1 cellular context compared by ENCODE assay signal in genomic region chr20:1844723-1845523, GRCh38.
TF ChIP-seq lines count a peak whose summit lies in the region.

No MANE protein-coding gene starts in this region.

TF ChIP-seq in GM12878, 131 proteins besides CTCF, POLR2A, EP300 and RAD21 (continued from another document and continues in another):
- TF ChIP-seq, protein P1, sequence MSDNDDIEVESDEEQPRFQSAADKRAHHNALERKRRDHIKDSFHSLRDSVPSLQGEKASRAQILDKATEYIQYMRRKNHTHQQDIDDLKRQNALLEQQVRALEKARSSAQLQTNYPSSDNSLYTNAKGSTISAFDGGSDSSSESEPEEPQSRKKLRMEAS (IDR thresholded peaks at IDR 0.05; ENCODE audit: low read depth, low read length): peak; percentile 14; the same call in 1 of the 2 replicates
- no peak for TF ChIP-seq SREBF1 (IDR thresholded peaks at IDR 0.05; ENCODE audit: low read length)
- TF ChIP-seq ZNF217 (IDR thresholded peaks at IDR 0.05): no peak
- TF ChIP-seq YY1 (IDR thresholded peaks at IDR 0.05; ENCODE audit: low read depth, low read length): no peak; the same call in 1 of the 2 replicates
- no peak for TF ChIP-seq ZNF274 (IDR thresholded peaks at IDR 0.05; ENCODE audit: insufficient read depth, insufficient read length)
- TF ChIP-seq USF2 (IDR thresholded peaks at IDR 0.05; ENCODE audit: borderline replicate concordance, low read depth, low read length): no peak; the same call in 1 of the 2 replicates
- TF ChIP-seq CUX1 (IDR thresholded peaks at IDR 0.05; ENCODE audit: insufficient replicate concordance, low read depth, low read length): no peak
- TF ChIP-seq, protein P2, sequence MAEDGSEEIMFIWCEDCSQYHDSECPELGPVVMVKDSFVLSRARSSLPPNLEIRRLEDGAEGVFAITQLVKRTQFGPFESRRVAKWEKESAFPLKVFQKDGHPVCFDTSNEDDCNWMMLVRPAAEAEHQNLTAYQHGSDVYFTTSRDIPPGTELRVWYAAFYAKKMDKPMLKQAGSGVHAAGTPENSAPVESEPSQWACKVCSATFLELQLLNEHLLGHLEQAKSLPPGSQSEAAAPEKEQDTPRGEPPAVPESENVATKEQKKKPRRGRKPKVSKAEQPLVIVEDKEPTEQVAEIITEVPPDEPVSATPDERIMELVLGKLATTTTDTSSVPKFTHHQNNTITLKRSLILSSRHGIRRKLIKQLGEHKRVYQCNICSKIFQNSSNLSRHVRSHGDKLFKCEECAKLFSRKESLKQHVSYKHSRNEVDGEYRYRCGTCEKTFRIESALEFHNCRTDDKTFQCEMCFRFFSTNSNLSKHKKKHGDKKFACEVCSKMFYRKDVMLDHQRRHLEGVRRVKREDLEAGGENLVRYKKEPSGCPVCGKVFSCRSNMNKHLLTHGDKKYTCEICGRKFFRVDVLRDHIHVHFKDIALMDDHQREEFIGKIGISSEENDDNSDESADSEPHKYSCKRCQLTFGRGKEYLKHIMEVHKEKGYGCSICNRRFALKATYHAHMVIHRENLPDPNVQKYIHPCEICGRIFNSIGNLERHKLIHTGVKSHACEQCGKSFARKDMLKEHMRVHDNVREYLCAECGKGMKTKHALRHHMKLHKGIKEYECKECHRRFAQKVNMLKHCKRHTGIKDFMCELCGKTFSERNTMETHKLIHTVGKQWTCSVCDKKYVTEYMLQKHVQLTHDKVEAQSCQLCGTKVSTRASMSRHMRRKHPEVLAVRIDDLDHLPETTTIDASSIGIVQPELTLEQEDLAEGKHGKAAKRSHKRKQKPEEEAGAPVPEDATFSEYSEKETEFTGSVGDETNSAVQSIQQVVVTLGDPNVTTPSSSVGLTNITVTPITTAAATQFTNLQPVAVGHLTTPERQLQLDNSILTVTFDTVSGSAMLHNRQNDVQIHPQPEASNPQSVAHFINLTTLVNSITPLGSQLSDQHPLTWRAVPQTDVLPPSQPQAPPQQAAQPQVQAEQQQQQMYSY (CRISPR knock-in tag; IDR thresholded peaks at IDR 0.05): no peak
- peak; percentile 4; the same call in 1 of the 3 replicates for TF ChIP-seq POU2F2 (IDR thresholded peaks at IDR 0.05; ENCODE audit: borderline replicate concordance, low read depth, low read length)
- no peak for TF ChIP-seq SUZ12 (IDR thresholded peaks at IDR 0.05; ENCODE audit: unreplicated experiment)
- TF ChIP-seq CEBPB (IDR thresholded peaks at IDR 0.05; ENCODE audit: borderline replicate concordance in 1 of 2, low read depth in 2 of 2, low read length in 2 of 2): no peak
- no peak for TF ChIP-seq IRF5 (IDR thresholded peaks at IDR 0.05; ENCODE audit: borderline replicate concordance)
- TF ChIP-seq NR2C1 (IDR thresholded peaks at IDR 0.05): no peak
- no peak for TF ChIP-seq TBL1XR1 (IDR thresholded peaks at IDR 0.05; ENCODE audit: low read depth, low read length)
- no peak for TF ChIP-seq HDAC6 (IDR thresholded peaks at IDR 0.05; ENCODE audit: unreplicated experiment)
- TF ChIP-seq, protein P3, sequence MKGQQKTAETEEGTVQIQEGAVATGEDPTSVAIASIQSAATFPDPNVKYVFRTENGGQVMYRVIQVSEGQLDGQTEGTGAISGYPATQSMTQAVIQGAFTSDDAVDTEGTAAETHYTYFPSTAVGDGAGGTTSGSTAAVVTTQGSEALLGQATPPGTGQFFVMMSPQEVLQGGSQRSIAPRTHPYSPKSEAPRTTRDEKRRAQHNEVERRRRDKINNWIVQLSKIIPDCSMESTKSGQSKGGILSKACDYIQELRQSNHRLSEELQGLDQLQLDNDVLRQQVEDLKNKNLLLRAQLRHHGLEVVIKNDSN (IDR thresholded peaks at IDR 0.05; ENCODE audit: borderline replicate concordance, extremely low read length, insufficient read depth, low read depth, low read length): peak; percentile 3
- no peak for TF ChIP-seq BRCA1 (IDR thresholded peaks at IDR 0.05; ENCODE audit: low read depth, low read length)
- TF ChIP-seq DPF2 (IDR thresholded peaks at IDR 0.05): peak; percentile 52
- no peak for TF ChIP-seq EZH2 (IDR thresholded peaks at IDR 0.05; ENCODE audit: borderline replicate concordance, control insufficient read depth, low read depth, low read length)
- TF ChIP-seq NR2C2 (IDR thresholded peaks at IDR 0.05; ENCODE audit: borderline replicate concordance, control insufficient read depth, insufficient read length, low read depth): no peak
- TF ChIP-seq FOS (IDR thresholded peaks at IDR 0.05; ENCODE audit: borderline replicate concordance, extremely low read depth, insufficient read length): no peak
- TF ChIP-seq RBBP5 (conservative IDR thresholded peaks at IDR 0.05): no peak
- TF ChIP-seq, protein P4, sequence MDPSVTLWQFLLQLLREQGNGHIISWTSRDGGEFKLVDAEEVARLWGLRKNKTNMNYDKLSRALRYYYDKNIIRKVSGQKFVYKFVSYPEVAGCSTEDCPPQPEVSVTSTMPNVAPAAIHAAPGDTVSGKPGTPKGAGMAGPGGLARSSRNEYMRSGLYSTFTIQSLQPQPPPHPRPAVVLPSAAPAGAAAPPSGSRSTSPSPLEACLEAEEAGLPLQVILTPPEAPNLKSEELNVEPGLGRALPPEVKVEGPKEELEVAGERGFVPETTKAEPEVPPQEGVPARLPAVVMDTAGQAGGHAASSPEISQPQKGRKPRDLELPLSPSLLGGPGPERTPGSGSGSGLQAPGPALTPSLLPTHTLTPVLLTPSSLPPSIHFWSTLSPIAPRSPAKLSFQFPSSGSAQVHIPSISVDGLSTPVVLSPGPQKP (IDR thresholded peaks at IDR 0.05; ENCODE audit: low read depth, low read length): no peak
- TF ChIP-seq ZNF622 (IDR thresholded peaks at IDR 0.05): no peak
- TF ChIP-seq SREBF2 (IDR thresholded peaks at IDR 0.05; ENCODE audit: low read length): no peak
- no peak for TF ChIP-seq MYB (IDR thresholded peaks at IDR 0.05; ENCODE audit: borderline replicate concordance, low read depth, low read length)
- no peak for TF ChIP-seq SRF (IDR thresholded peaks at IDR 0.05; ENCODE audit: low read depth in 2 of 2, low read length in 2 of 2)
- peak in 1 of 2 experiments; percentile 69; a peak in 2 of 4 replicates for TF ChIP-seq ETV6 (conservative IDR thresholded peaks at IDR 0.05 in 1 of 2, IDR thresholded peaks at IDR 0.05 in 1 of 2; ENCODE audit: borderline replicate concordance in 1 of 2, low read depth in 1 of 2)
- TF ChIP-seq CBX5 (IDR thresholded peaks at IDR 0.05; ENCODE audit: low read depth): no peak
- no peak for TF ChIP-seq SMAD1 (IDR thresholded peaks at IDR 0.05; ENCODE audit: low read depth, partially characterized antibody)
- no peak for TF ChIP-seq BCL11A (IDR thresholded peaks at IDR 0.05; ENCODE audit: low read depth, low read length)
- TF ChIP-seq TAF1 (IDR thresholded peaks at IDR 0.05; ENCODE audit: borderline replicate concordance, low read depth, low read length): no peak
- no peak for TF ChIP-seq CBFB (IDR thresholded peaks at IDR 0.05; ENCODE audit: low read depth)
- no peak for TF ChIP-seq IRF4 (IDR thresholded peaks at IDR 0.05; ENCODE audit: low read depth, low read length)
- TF ChIP-seq MXI1 (IDR thresholded peaks at IDR 0.05; ENCODE audit: low read depth, low read length): peak; percentile 79
- TF ChIP-seq NFYA (IDR thresholded peaks at IDR 0.05; ENCODE audit: borderline replicate concordance, low read depth, low read length): no peak
- no peak for TF ChIP-seq POLR2AphosphoS5 (IDR thresholded peaks at IDR 0.05; ENCODE audit: low read length)
- no peak for TF ChIP-seq ZBTB33 (IDR thresholded peaks at IDR 0.05)
- no peak for TF ChIP-seq LARP7 (IDR thresholded peaks at IDR 0.05)
- TF ChIP-seq, protein P5, sequence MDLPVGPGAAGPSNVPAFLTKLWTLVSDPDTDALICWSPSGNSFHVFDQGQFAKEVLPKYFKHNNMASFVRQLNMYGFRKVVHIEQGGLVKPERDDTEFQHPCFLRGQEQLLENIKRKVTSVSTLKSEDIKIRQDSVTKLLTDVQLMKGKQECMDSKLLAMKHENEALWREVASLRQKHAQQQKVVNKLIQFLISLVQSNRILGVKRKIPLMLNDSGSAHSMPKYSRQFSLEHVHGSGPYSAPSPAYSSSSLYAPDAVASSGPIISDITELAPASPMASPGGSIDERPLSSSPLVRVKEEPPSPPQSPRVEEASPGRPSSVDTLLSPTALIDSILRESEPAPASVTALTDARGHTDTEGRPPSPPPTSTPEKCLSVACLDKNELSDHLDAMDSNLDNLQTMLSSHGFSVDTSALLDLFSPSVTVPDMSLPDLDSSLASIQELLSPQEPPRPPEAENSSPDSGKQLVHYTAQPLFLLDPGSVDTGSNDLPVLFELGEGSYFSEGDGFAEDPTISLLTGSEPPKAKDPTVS (IDR thresholded peaks at IDR 0.05; ENCODE audit: low read depth, low read length): no peak
- peak; percentile 28; the same call in 1 of the 2 replicates for TF ChIP-seq PKNOX1 (IDR thresholded peaks at IDR 0.05)
- TF ChIP-seq ZZZ3 (IDR thresholded peaks at IDR 0.05; ENCODE audit: control insufficient read depth, insufficient read length, low read depth): no peak
- no peak; the same call in 1 of the 2 replicates for TF ChIP-seq CHD2 (IDR thresholded peaks at IDR 0.05; ENCODE audit: borderline replicate concordance, low read depth, low read length)
